In the genomic region with DNA sequence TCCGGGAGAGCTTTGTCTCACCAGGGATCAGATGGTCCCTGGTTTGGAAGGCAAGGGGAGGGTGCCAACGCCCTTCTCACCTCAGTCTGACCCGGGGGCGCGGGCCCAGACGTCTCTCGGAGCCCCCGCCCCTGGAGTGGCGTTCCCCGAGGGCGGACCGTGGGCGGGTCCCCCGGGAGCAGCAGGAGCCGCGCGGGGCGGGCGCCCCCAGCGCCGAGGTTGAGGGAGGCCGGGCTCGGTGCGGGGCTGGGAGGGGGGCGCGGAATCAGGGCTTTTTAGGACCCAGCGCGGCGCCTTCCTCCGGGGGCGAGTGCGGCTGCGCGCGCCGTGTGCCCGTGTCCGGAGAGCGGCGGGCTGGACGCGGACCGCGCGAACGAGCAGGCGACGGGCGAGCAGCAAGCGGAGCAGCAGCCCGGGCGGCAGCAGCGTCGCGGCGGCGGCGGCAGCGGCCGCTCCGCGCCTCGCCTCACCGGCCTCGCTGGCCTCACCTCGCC, we compare ENCODE assay signal across 8 cellular contexts. TPM values are rescaled to one million over a fixed set of nuclear protein-coding genes. Genes with fewer than 3 reads are reported as not detected.
DNase-seq lines count a peak whose midpoint lies in the region; ATAC-seq, FAIRE-seq and TF ChIP-seq lines count a peak whose summit lies in the region.

A gene (plus strand): TSS at position 364 of the 494 bp plus-strand sequence. CDS start 1,222 bp downstream, outside the sequence.

- DNase-seq in Ammon's horn (ENCODE audit: low spot score) (peak; percentile 49), HAP-1 (ENCODE audit: low spot score in 2 of 2) (peak; percentile 49 to 79), RPMI7951 (ENCODE audit: low read depth) (peak; percentile 19), esophagus muscularis mucosa (ENCODE audit: extremely low spot score) (no peak), GM12891 (ENCODE audit: insufficient read length, low spot score) (no peak), OCI-M2 (lab: John Stamatoyannopoulos, UW; ENCODE audit: unreplicated experiment) (no peak)
- DNase-seq in naive thymus-derived CD4-positive, alpha-beta T cell, result no peak

- in situ Hi-C loops in HAP-1 (cut with MboI; ENCODE audit: low sequenced_read_pairs), result no loop called here

- H3K27me3 ChIP-seq in HAP-1 (ENCODE audit: low read depth), result no peaks in the 10 kb centered on the region
- peaks cover 0 to 85% (median 33%) of the 10 kb centered on the region in 4 donors for H3K27me3 ChIP-seq in esophagus muscularis mucosa
- H3K27me3 ChIP-seq in naive thymus-derived CD4-positive, alpha-beta T cell (ENCODE audit: control insufficient read depth in 2 of 2, insufficient read depth in 2 of 2, low read length in 2 of 2), result peaks cover 0 to 6% of the 10 kb centered on the region in 2 donors

- H3K9me3 Mint-ChIP-seq in naive thymus-derived CD4-positive, alpha-beta T cell, result peaks cover 0 to 5% (median 0%) of the 10 kb centered on the region in 11 donors

- 7% methylated on average over 3 of the region's 66 CpGs for WGBS in esophagus muscularis mucosa

- H3K4me1 Mint-ChIP-seq in naive thymus-derived CD4-positive, alpha-beta T cell, result peaks cover 0 to 14% (median 10%) of the 10 kb centered on the region in 7 donors

- TF ChIP-seq POLR2A in esophagus muscularis mucosa (IDR thresholded peaks at IDR 0.05; ENCODE audit: low read depth) (no peak), GM12891 (IDR thresholded peaks at IDR 0.05; ENCODE audit: low read depth, low read length) (no peak)

- H3K36me3 ChIP-seq in HAP-1 (replicated peaks), result no peaks in the 10 kb centered on the region
- H3K36me3 ChIP-seq in esophagus muscularis mucosa, result no peaks in the 10 kb centered on the region
- no peaks in the 10 kb centered on the region for H3K36me3 ChIP-seq in naive thymus-derived CD4-positive, alpha-beta T cell (ENCODE audit: control insufficient read depth in 2 of 3, insufficient read depth in 3 of 3, low read length in 3 of 3)

- no peak within 1 kb of the TSS for H3K27ac Mint-ChIP-seq in naive thymus-derived CD4-positive, alpha-beta T cell

- H3K4me3 ChIP-seq in HAP-1, result peak within 1 kb of the TSS; percentile 43
- H3K4me3 ChIP-seq in esophagus muscularis mucosa, result peak within 1 kb of the TSS; percentile 53 to 59 (median 54)
- H3K4me3 ChIP-seq in naive thymus-derived CD4-positive, alpha-beta T cell (ENCODE audit: low read length), result no peak within 1 kb of the TSS

- intact Hi-C loops in esophagus muscularis mucosa (cut with DNase I), result no loop called here
- intact Hi-C loops in naive thymus-derived CD4-positive, alpha-beta T cell (cut with micrococcal nuclease), result loop anchor here in 1 of 2 donors (5.0 kb wide), 1 partner anchor 373 kb away; a partner anchor contains a TSS

- peaks cover 0 to 5% (median 0%) of the 10 kb centered on the region in 5 donors for H3K36me3 Mint-ChIP-seq in naive thymus-derived CD4-positive, alpha-beta T cell

- H3K27ac ChIP-seq in esophagus muscularis mucosa (replicated peaks in 1 of 4), result no peak within 1 kb of the TSS
- no peak within 1 kb of the TSS for H3K27ac ChIP-seq in naive thymus-derived CD4-positive, alpha-beta T cell (ENCODE audit: low read depth, low read length)

- H3K4me3 Mint-ChIP-seq in naive thymus-derived CD4-positive, alpha-beta T cell, result peak within 1 kb of the TSS; percentile 50 to 81 (median 68)

- no peaks in the 10 kb centered on the region; the same call in 1 of the 2 replicates for H3K4me1 ChIP-seq in HAP-1
- peaks cover 10 to 37% (median 30%) of the 10 kb centered on the region in 4 donors for H3K4me1 ChIP-seq in esophagus muscularis mucosa
- H3K4me1 ChIP-seq in naive thymus-derived CD4-positive, alpha-beta T cell (ENCODE audit: control insufficient read depth in 2 of 2, insufficient read depth in 2 of 2, low read length in 2 of 2), result no peaks in the 10 kb centered on the region

- ATAC-seq in naive thymus-derived CD4-positive, alpha-beta T cell, result no peak
- ATAC-seq in HG02588 (IDR thresholded peaks at IDR 0.05; ENCODE audit: unreplicated experiment), result no peak

- no peak for TF ChIP-seq CTCF in esophagus muscularis mucosa (IDR thresholded peaks at IDR 0.05)

- FAIRE-seq in GM12891 (lab: Jason Lieb, UNC), result no peak

- CTCF ChIA-PET in naive thymus-derived CD4-positive, alpha-beta T cell (lab: Charles Lee), result no interaction called here

- peaks cover 45 to 64% (median 50%) of the 10 kb centered on the region in 5 donors for H3K27me3 Mint-ChIP-seq in naive thymus-derived CD4-positive, alpha-beta T cell

- no peak for TF ChIP-seq EP300 in esophagus muscularis mucosa (IDR thresholded peaks at IDR 0.05)

- POLR2A ChIA-PET in naive thymus-derived CD4-positive, alpha-beta T cell (lab: Charles Lee), result no interaction called here

- no peaks in the 10 kb centered on the region for H3K9me3 ChIP-seq in HAP-1
- H3K9me3 ChIP-seq in esophagus muscularis mucosa, result no peaks in the 10 kb centered on the region
- H3K9me3 ChIP-seq in naive thymus-derived CD4-positive, alpha-beta T cell (ENCODE audit: control insufficient read depth in 2 of 3, low read length in 3 of 3), result no peaks in the 10 kb centered on the region

TF ChIP-seq in GM12891, 5 proteins besides CTCF, POLR2A, EP300 and RAD21:
- TF ChIP-seq POLR2AphosphoS5 (IDR thresholded peaks at IDR 0.05; ENCODE audit: low read depth, low read length) (no peak), SPI1 (IDR thresholded peaks at IDR 0.05; ENCODE audit: low read depth, low read length) (no peak), PAX5 (IDR thresholded peaks at IDR 0.05; ENCODE audit: insufficient read depth, low read length, severe bottlenecking) (no peak), TAF1 (IDR thresholded peaks at IDR 0.05; ENCODE audit: low read depth, low read length) (no peak)

RNA-seq across cellular contexts. Expression of the gene that starts here (rescaled TPM):
- not detected in 2 replicates for total RNA-seq in RPMI7951 (2014; rRNA removed; shearing (Covaris generic))
- not detected for total RNA-seq in esophagus muscularis mucosa
- not detected for total RNA-seq in naive thymus-derived CD4-positive, alpha-beta T cell
- polyA plus RNA-seq in naive thymus-derived CD4-positive, alpha-beta T cell, result not detected
- 0.06 TPM for polyA plus RNA-seq in GM12891 (2012; ENCODE audit: low read depth, missing spikeins)

Comparison
In these comparisons a context has a peak if more than half of its experiments do, and no peak if none do; other contexts are left out.
1. Peak in DNase-seq in RPMI7951; RNA of the gene not detected or under 1 TPM.
2. DNase-seq: peak in Ammon's horn (single experiment) and HAP-1 (2 of 2); none in esophagus muscularis mucosa (single experiment), naive thymus-derived CD4-positive, alpha-beta T cell (0 of 9), GM12891 (single experiment) and OCI-M2 (single experiment).